In genomic region chr18:37435150-37435872, GRCh38 we compare ENCODE assay signal across 27 cellular contexts.
DNase-seq lines count a peak whose midpoint lies in the region; ATAC-seq, FAIRE-seq and TF ChIP-seq lines count a peak whose summit lies in the region.
"Had no signal": no experiment of that assay in that cellular context is flagged by ENCODE, and none has a peak within 500 bp of the region (broad histone marks: within the 10 kb centered on the region; RNA-seq: fewer than 3 reads in every experiment).

No MANE protein-coding gene starts in this region.

- H3K27ac ChIP-seq in KOPT-K1 (ENCODE audit: low read depth, low read length, poor library complexity, severe bottlenecking) (peak overlapping the region; percentile 88), vagina (no peak overlapping the region)
- H3K27ac ChIP-seq: neutrophil, psoas muscle, SK-N-MC, thyroid gland had no signal

- intact Hi-C loops in head of caudate nucleus (cut with DNase I) (no loop called here), vagina (cut with DNase I) (no loop called here)
- intact Hi-C loops in activated naive CD4-positive, alpha-beta T cell treated with anti-CD3 and anti-CD28 coated beads for 36 hours (cut with micrococcal nuclease) = no loop called here

- CTCF ChIA-PET in activated naive CD4-positive, alpha-beta T cell treated with anti-CD3 and anti-CD28 coated beads for 36 hours (lab: Charles Lee) = no interaction called here

- ATAC-seq in HG02973 (IDR thresholded peaks at IDR 0.05; ENCODE audit: unreplicated experiment) = no peak
- ATAC-seq: activated CD8-positive, alpha-beta memory T cell treated with anti-CD3 and anti-CD28 coated beads, Interleukin-2, amount 10 ng/mL, durations not matched to agents 7 days and 5 days; activated naive CD8-positive, alpha-beta T cell treated with anti-CD3 and anti-CD28 coated beads, Interleukin-2, amount 50 U/mL, for 24 hours; psoas muscle had no signal

- FAIRE-seq in urothelium cell line (lab: Jason Lieb, UNC) = no peak
- FAIRE-seq: endothelial cell of umbilical vein, islet of Langerhans, TTC549 had no signal

- H3K9me3 ChIP-seq in KOPT-K1 (ENCODE audit: insufficient read depth, low read length, poor library complexity, severe bottlenecking) = no peaks in the 10 kb centered on the region
- no peaks in the 10 kb centered on the region for H3K9me3 ChIP-seq in vagina
- H3K9me3 ChIP-seq: neutrophil, psoas muscle, thyroid gland had no signal

- no peak overlapping the region for H3K4me3 ChIP-seq in vagina
- H3K4me3 ChIP-seq: psoas muscle, SK-N-MC, thyroid gland had no signal

- TF ChIP-seq CTCF in brain (conservative IDR thresholded peaks at IDR 0.05) = no peak
- no peak for TF ChIP-seq CTCF in vagina (IDR thresholded peaks at IDR 0.05)

- peak in 38 of 42 donors; percentile 36 to 91 (median 66) for DNase-seq in head of caudate nucleus
- DNase-seq in urothelium cell line (ENCODE audit: low spot score) = peak; percentile 55
- DNase-seq in vagina (ENCODE audit: extremely low spot score in 2 of 2) = no peak
- no peak for DNase-seq in activated naive CD4-positive, alpha-beta T cell treated with anti-CD3 and anti-CD28 coated beads for 36 hours
- DNase-seq: activated CD4-positive, alpha-beta T cell treated with anti-CD3 and anti-CD28 coated beads, Interleukin-2, amount 50 U/mL, for 4 hours; activated CD4-positive, CD25-positive, alpha-beta regulatory T cell; activated CD8-positive, alpha-beta memory T cell treated with anti-CD3 and anti-CD28 coated beads, Interleukin-2, amount 10 ng/mL, durations not matched to agents 7 days and 5 days; activated gamma-delta T cell treated with Interleukin-2 at 50 U/mL for 16 hours; activated naive CD8-positive, alpha-beta T cell treated with anti-CD3 and anti-CD28 coated beads, Interleukin-2, amount 50 U/mL, for 24 hours; activated T-cell treated with anti-CD3 and anti-CD28 coated beads, Interleukin-2, amount 50 U/mL, for 48 hours; HCEC 1CT; left ventricle myocardium superior; NCI-H1092 treated with DMSO at 0.1 percent for 48 hours; NCI-H187; NCI-H2171; psoas muscle; stimulated activated CD4-positive, alpha-beta T cell treated with anti-CD3 and anti-CD28 coated beads, Interleukin-4, amount 100 ng/mL, for 24 hours; thyroid gland had no signal

- H3K4me1 Mint-ChIP-seq in brain = peaks cover 50% of the 10 kb centered on the region
- no peaks in the 10 kb centered on the region for H3K4me1 Mint-ChIP-seq in activated naive CD4-positive, alpha-beta T cell treated with anti-CD3 and anti-CD28 coated beads for 36 hours (ENCODE audit: low read depth)
- H3K4me1 Mint-ChIP-seq: activated CD8-positive, alpha-beta memory T cell treated with anti-CD3 and anti-CD28 coated beads, Interleukin-2, amount 10 ng/mL, durations not matched to agents 7 days and 5 days; activated naive CD8-positive, alpha-beta T cell treated with anti-CD3 and anti-CD28 coated beads, Interleukin-2, amount 50 U/mL, for 24 hours; CD14-positive monocyte had no signal

- H3K27me3 Mint-ChIP-seq in brain = no peaks in the 10 kb centered on the region
- peaks cover 3% of the 10 kb centered on the region for H3K27me3 Mint-ChIP-seq in activated naive CD4-positive, alpha-beta T cell treated with anti-CD3 and anti-CD28 coated beads for 36 hours (ENCODE audit: low read depth)
- H3K27me3 Mint-ChIP-seq: activated naive CD8-positive, alpha-beta T cell treated with anti-CD3 and anti-CD28 coated beads, Interleukin-2, amount 50 U/mL, for 24 hours had no signal

- no peak for TF ChIP-seq POLR2A in vagina (IDR thresholded peaks at IDR 0.05)

- H3K4me1 ChIP-seq in vagina = no peaks in the 10 kb centered on the region
- H3K4me1 ChIP-seq: psoas muscle, thyroid gland had no signal

- no peak overlapping the region for H3K4me3 Mint-ChIP-seq in brain
- H3K4me3 Mint-ChIP-seq in activated naive CD4-positive, alpha-beta T cell treated with anti-CD3 and anti-CD28 coated beads for 36 hours = no peak overlapping the region
- H3K4me3 Mint-ChIP-seq: activated CD8-positive, alpha-beta memory T cell treated with anti-CD3 and anti-CD28 coated beads, Interleukin-2, amount 10 ng/mL, durations not matched to agents 7 days and 5 days; activated naive CD8-positive, alpha-beta T cell treated with anti-CD3 and anti-CD28 coated beads, Interleukin-2, amount 50 U/mL, for 24 hours; CD14-positive monocyte had no signal

- H3K36me3 Mint-ChIP-seq in brain = no peaks in the 10 kb centered on the region
- H3K36me3 Mint-ChIP-seq in activated naive CD4-positive, alpha-beta T cell treated with anti-CD3 and anti-CD28 coated beads for 36 hours (ENCODE audit: low read depth) = no peaks in the 10 kb centered on the region
- H3K36me3 Mint-ChIP-seq: activated CD8-positive, alpha-beta memory T cell treated with anti-CD3 and anti-CD28 coated beads, Interleukin-2, amount 10 ng/mL, durations not matched to agents 7 days and 5 days; CD14-positive monocyte had no signal

- H3K27me3 ChIP-seq in vagina = no peaks in the 10 kb centered on the region
- H3K27me3 ChIP-seq: thyroid gland had no signal

- peak overlapping the region in 3 of 5 experiments; percentile 18 to 62 (median 48) for H3K27ac Mint-ChIP-seq in brain
- H3K27ac Mint-ChIP-seq in activated naive CD4-positive, alpha-beta T cell treated with anti-CD3 and anti-CD28 coated beads for 36 hours = no peak overlapping the region
- H3K27ac Mint-ChIP-seq: activated CD8-positive, alpha-beta memory T cell treated with anti-CD3 and anti-CD28 coated beads, Interleukin-2, amount 10 ng/mL, durations not matched to agents 7 days and 5 days; activated naive CD8-positive, alpha-beta T cell treated with anti-CD3 and anti-CD28 coated beads, Interleukin-2, amount 50 U/mL, for 24 hours; CD14-positive monocyte had no signal

- no peaks in the 10 kb centered on the region for H3K36me3 ChIP-seq in KOPT-K1 (ENCODE audit: insufficient read depth, low read length)
- no peaks in the 10 kb centered on the region for H3K36me3 ChIP-seq in vagina
- H3K36me3 ChIP-seq: neutrophil, thyroid gland had no signal

- peaks cover 0 to 4% (median 0%) of the 10 kb centered on the region in 5 experiments for H3K9me3 Mint-ChIP-seq in brain
- H3K9me3 Mint-ChIP-seq in activated naive CD4-positive, alpha-beta T cell treated with anti-CD3 and anti-CD28 coated beads for 36 hours = no peaks in the 10 kb centered on the region
- H3K9me3 Mint-ChIP-seq: activated naive CD8-positive, alpha-beta T cell treated with anti-CD3 and anti-CD28 coated beads, Interleukin-2, amount 50 U/mL, for 24 hours had no signal

Comparison
In these comparisons a context has a peak if more than half of its experiments do, and no peak if none do; other contexts are left out.
1. DNase-seq: peak in head of caudate nucleus (38 of 42) and urothelium cell line (single experiment); none in vagina (0 of 2) and activated naive CD4-positive, alpha-beta T cell treated with anti-CD3 and anti-CD28 coated beads for 36 hours (single experiment).